21 cellular contexts compared by ENCODE assay signal in the genomic region with DNA sequence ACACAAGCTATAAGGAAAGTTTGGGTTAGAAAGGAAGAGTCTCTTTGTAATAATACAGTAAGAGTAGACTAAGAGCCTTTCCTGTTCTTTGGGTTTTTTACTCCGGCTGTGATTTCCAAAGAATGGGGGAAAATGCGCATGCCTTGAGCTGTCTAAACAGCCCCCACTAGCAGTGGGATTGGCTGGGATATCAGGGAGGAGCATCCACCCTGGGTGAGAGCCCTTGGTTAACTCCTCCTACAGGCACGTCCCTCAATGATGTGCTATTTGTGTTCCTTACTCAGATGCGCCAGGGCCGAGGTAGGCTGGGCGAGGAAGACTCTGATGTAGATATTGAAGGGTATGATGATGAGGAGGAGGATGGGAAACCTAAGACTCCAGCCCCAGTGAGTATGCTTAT.
"Had no signal": no experiment of that assay in that cellular context is flagged by ENCODE, and none has a peak within 500 bp of the region (broad histone marks: within the 10 kb centered on the region; RNA-seq: fewer than 3 reads in every experiment).

No MANE protein-coding gene starts in this region.

- H3K4me1 Mint-ChIP-seq: T-cell had no signal

- H3K4me2 ChIP-seq: SK-N-SH had no signal

- H3K9ac ChIP-seq: SK-N-SH had no signal

- H3K9me3 ChIP-seq: SK-N-SH had no signal

- H3K27ac ChIP-seq: RWPE1 had no signal

- ATAC-seq: Panc1, PC-3, T-cell had no signal

- DNase-seq: KBM-7, MV-4-11, NCI-H1048, NCI-H1105, NCI-H1417, NCI-H146, NCI-H1694 treated with DMSO at 0.1 percent for 48 hours, NCI-H1930, NCI-H2081, NCI-H2107, NCI-H2227 treated with DMSO at 0.1 percent for 48 hours, NCI-H524, NCI-H526 treated with DMSO at 0.1 percent for 48 hours, NCI-H748 treated with DMSO at 0.1 percent for 48 hours, PC-3, SHP77, SK-N-SH, SW 1271, T-cell had no signal

- H3K9me3 Mint-ChIP-seq: T-cell had no signal

- H3K4me3 Mint-ChIP-seq: T-cell had no signal
